Comparison of ENCODE assay signal across 19 cellular contexts in the genomic region with DNA sequence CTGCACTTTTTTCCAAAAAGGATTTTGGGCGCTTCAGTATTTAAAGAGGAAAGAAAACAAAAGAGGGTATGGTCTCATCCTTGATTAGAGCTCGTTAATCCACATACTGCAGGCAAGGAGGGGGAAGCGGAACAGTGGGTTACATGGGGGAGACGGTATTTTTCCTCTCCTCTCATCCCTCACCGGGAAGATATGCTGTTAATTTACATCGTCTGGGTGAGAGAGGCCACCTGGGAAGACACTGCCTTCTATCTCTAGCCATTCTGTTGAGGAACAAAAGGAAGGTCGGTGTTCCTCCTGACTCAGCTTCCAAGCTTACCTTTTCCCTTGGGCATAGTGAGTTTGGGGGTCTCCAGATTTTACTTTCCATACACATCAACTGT. TPM values are rescaled to one million over a fixed set of nuclear protein-coding genes. Genes with fewer than 3 reads are reported as not detected.
DNase-seq lines count a peak whose midpoint lies in the region; ATAC-seq and TF ChIP-seq lines count a peak whose summit lies in the region.
"Had no signal": no experiment of that assay in that cellular context is flagged by ENCODE, and none has a peak within 500 bp of the region (broad histone marks: within the 10 kb centered on the region; RNA-seq: fewer than 3 reads in every experiment).

No MANE protein-coding gene starts in this region.

- TF ChIP-seq POLR2A in esophagus squamous epithelium (IDR thresholded peaks at IDR 0.05) = no peak

- H3K27ac Mint-ChIP-seq in MCF 10A (ENCODE audit: low read depth, unreplicated experiment) = peak overlapping the region; percentile 28
- H3K27ac Mint-ChIP-seq: CD4-positive, CD25-positive, alpha-beta regulatory T cell had no signal

- H3K27ac ChIP-seq in mammary epithelial cell (ENCODE audit: insufficient read depth, low read depth, low read length) (no peak overlapping the region), esophagus squamous epithelium (peak overlapping the region in 3 of 4 donors; percentile 70 to 93 (median 90)), psoas muscle (peak overlapping the region; percentile 27)

- no peak overlapping the region for H2AFZ ChIP-seq in mammary epithelial cell (ENCODE audit: low read depth, low read length)

- H3K9ac ChIP-seq in mammary epithelial cell (ENCODE audit: insufficient read depth, low read length) = no peak overlapping the region

- CTCF ChIA-PET in MCF 10A (lab: Yijun Ruan, JAX) = interaction anchor here (0.6 to 1.9 kb wide), 7 partner anchors 38 to 595 kb away, joined by 3 to 10 read pairs (median 3); a partner anchor contains a TSS
- CTCF ChIA-PET in mammary epithelial cell (lab: Charles Lee; ENCODE audit: low non-redundant PET) = no interaction called here

- BruUV-seq in MCF 10A (replicated peaks; lab: Mats Ljungman, UMichigan) (no TSS peak), mammary epithelial cell (replicated peaks; lab: Mats Ljungman, UMichigan) (no TSS peak)

- no peak overlapping the region for H3K4me3 Mint-ChIP-seq in MCF 10A (ENCODE audit: unreplicated experiment)
- H3K4me3 Mint-ChIP-seq in activated T-cell treated with anti-CD3 and anti-CD28 coated beads, Interleukin-2, amount 50 U/mL, for 4 hours = no peak overlapping the region
- H3K4me3 Mint-ChIP-seq: CD4-positive, CD25-positive, alpha-beta regulatory T cell had no signal

- no peak for ATAC-seq in psoas muscle
- no peak for ATAC-seq in activated T-cell treated with anti-CD3 and anti-CD28 coated beads, Interleukin-2, amount 50 U/mL, for 4 hours
- ATAC-seq in HG03565 (IDR thresholded peaks at IDR 0.05; ENCODE audit: unreplicated experiment) = no peak

- H3K9me3 Mint-ChIP-seq in MCF 10A (ENCODE audit: unreplicated experiment) = no peaks in the 10 kb centered on the region
- no peaks in the 10 kb centered on the region for H3K9me3 Mint-ChIP-seq in activated T-cell treated with anti-CD3 and anti-CD28 coated beads, Interleukin-2, amount 50 U/mL, for 4 hours
- H3K9me3 Mint-ChIP-seq: CD4-positive, CD25-positive, alpha-beta regulatory T cell had no signal

- POLR2A ChIA-PET in MCF 10A (lab: Yijun Ruan, JAX) = interaction anchor here (0.6 to 1.2 kb wide), 3 partner anchors 22 to 317 kb away, joined by 3 to 4 read pairs (median 4); no protein-coding TSS in a partner anchor

- no peaks in the 10 kb centered on the region for H3K79me2 ChIP-seq in mammary epithelial cell (ENCODE audit: insufficient read depth, low read length)

- dilution Hi-C loops in mammary epithelial cell (cut with HindIII; ENCODE audit: low sequenced_read_pairs) = loop anchor here (5.0 kb wide), 2 partner anchors 51 to 111 kb away; a partner anchor contains a TSS

- intact Hi-C loops in MCF 10A (cut with micrococcal nuclease) = no loop called here
- intact Hi-C loops in mammary epithelial cell (cut with micrococcal nuclease) = no loop called here
- intact Hi-C loops in esophagus squamous epithelium (cut with DNase I) = loop anchor here (10.0 kb wide), 1 partner anchor 179 kb away; a partner anchor contains a TSS
- intact Hi-C loops in psoas muscle (cut with DNase I) = no loop called here

- DNase-seq in MCF 10A (ENCODE audit: unreplicated experiment) = no peak
- DNase-seq in mammary epithelial cell = no peak
- DNase-seq in esophagus squamous epithelium (lab: John Stamatoyannopoulos, UW) = no peak
- DNase-seq in psoas muscle = no peak
- no peak for DNase-seq in NCI-H446 treated with DMSO at 0.1 percent for 48 hours (lab: John Stamatoyannopoulos, UW)
- DNase-seq in activated T-cell treated with anti-CD3 and anti-CD28 coated beads, Interleukin-2, amount 50 U/mL, for 4 hours = no peak
- DNase-seq in kidney glomerular epithelial cell (lab: John Stamatoyannopoulos, UW) = no peak
- DNase-seq: BE2C; CD4-positive, CD25-positive, alpha-beta regulatory T cell; COR-L47; KBM-7; MV-4-11; NCI-H1694 treated with DMSO at 0.1 percent for 48 hours; NCI-H2107; NCI-H510A treated with DMSO at 0.1 percent for 48 hours; NCI-H774; SHP77 had no signal

- no peak for TF ChIP-seq CTCF in MCF 10A (IDR thresholded peaks at IDR 0.05; ENCODE audit: unreplicated experiment)
- no peak for TF ChIP-seq CTCF in mammary epithelial cell (conservative IDR thresholded peaks at IDR 0.05 in 1 of 2, IDR thresholded peaks at IDR 0.05 in 1 of 2; ENCODE audit: extremely low read depth in 1 of 2, insufficient read depth in 1 of 2, low read depth in 1 of 2, low read length in 2 of 2)
- TF ChIP-seq CTCF in esophagus squamous epithelium (IDR thresholded peaks at IDR 0.05) = no peak
- TF ChIP-seq CTCF in psoas muscle (IDR thresholded peaks at IDR 0.05) = no peak

- peaks cover 15% of the 10 kb centered on the region for H3K4me1 Mint-ChIP-seq in MCF 10A (ENCODE audit: insufficient read depth, unreplicated experiment)
- H3K4me1 Mint-ChIP-seq in activated T-cell treated with anti-CD3 and anti-CD28 coated beads, Interleukin-2, amount 50 U/mL, for 4 hours (ENCODE audit: low read depth) = no peaks in the 10 kb centered on the region

- no peak overlapping the region for H3K4me3 ChIP-seq in mammary epithelial cell (replicated peaks in 1 of 3; ENCODE audit: insufficient read depth in 1 of 3, low read depth in 2 of 3, low read length in 3 of 3)
- no peak overlapping the region for H3K4me3 ChIP-seq in esophagus squamous epithelium
- no peak overlapping the region for H3K4me3 ChIP-seq in psoas muscle
- H3K4me3 ChIP-seq: HAP-1 had no signal

- H3K36me3 ChIP-seq in mammary epithelial cell (ENCODE audit: insufficient read depth, low read length) (no peaks in the 10 kb centered on the region), esophagus squamous epithelium (peaks cover 0 to 46% (median 3%) of the 10 kb centered on the region in 3 donors), psoas muscle (ENCODE audit: insufficient read depth in 1 of 2, low read depth in 1 of 2) (peaks cover 0 to 55% of the 10 kb centered on the region in 2 donors)
- H3K36me3 ChIP-seq: BE2C, HAP-1 had no signal

- no peaks in the 10 kb centered on the region for H3K27me3 Mint-ChIP-seq in MCF 10A (ENCODE audit: insufficient read depth, unreplicated experiment)
- peaks cover 17% of the 10 kb centered on the region for H3K27me3 Mint-ChIP-seq in activated T-cell treated with anti-CD3 and anti-CD28 coated beads, Interleukin-2, amount 50 U/mL, for 4 hours (ENCODE audit: low read depth)

- no peaks in the 10 kb centered on the region for H4K20me1 ChIP-seq in mammary epithelial cell (ENCODE audit: insufficient read depth, low read length)

- H3K27me3 ChIP-seq in mammary epithelial cell (ENCODE audit: insufficient read depth, low read length) (no peaks in the 10 kb centered on the region), esophagus squamous epithelium (peaks cover 0 to 7% (median 0%) of the 10 kb centered on the region in 4 donors), psoas muscle (ENCODE audit: insufficient read depth in 3 of 3, low read length in 2 of 3) (no peaks in the 10 kb centered on the region)
- H3K27me3 ChIP-seq: BE2C had no signal

- WGBS in mammary epithelial cell (ENCODE audit: low coverage, missing lambda C conversion rate) = 90% methylated on average over 7 of the region's 7 CpGs
- 64 to 79% methylated on average over 7 of the region's 7 CpGs for WGBS in esophagus squamous epithelium, 2 donors
- WGBS in psoas muscle, 3 donors = 81 to 85% (median 83%) methylated on average over 7 of the region's 7 CpGs

- peaks cover 21% of the 10 kb centered on the region for H3K36me3 Mint-ChIP-seq in MCF 10A (ENCODE audit: insufficient read depth, unreplicated experiment)
- H3K36me3 Mint-ChIP-seq in activated T-cell treated with anti-CD3 and anti-CD28 coated beads, Interleukin-2, amount 50 U/mL, for 4 hours (ENCODE audit: insufficient read depth) = peaks cover 7% of the 10 kb centered on the region

- H3K4me1 ChIP-seq in mammary epithelial cell (ENCODE audit: insufficient read depth, low read length) (peaks cover 10% of the 10 kb centered on the region), esophagus squamous epithelium (peaks cover 27 to 100% (median 56%) of the 10 kb centered on the region in 3 donors), psoas muscle (no peaks in the 10 kb centered on the region)
- H3K4me1 ChIP-seq: BE2C, HAP-1 had no signal

- in situ Hi-C loops in mammary epithelial cell (cut with MboI; ENCODE audit: low sequenced_read_pairs in 2 of 2) = loop anchor here (10.0 to 25.0 kb wide), 3 partner anchors 99 to 371 kb away; no protein-coding TSS in a partner anchor

- no peak overlapping the region for H3K4me2 ChIP-seq in mammary epithelial cell (ENCODE audit: insufficient read depth, low read depth, low read length)

- no peaks in the 10 kb centered on the region for H3K9me3 ChIP-seq in mammary epithelial cell (replicated peaks; ENCODE audit: insufficient read depth, low read length)
- no peaks in the 10 kb centered on the region for H3K9me3 ChIP-seq in esophagus squamous epithelium
- H3K9me3 ChIP-seq in psoas muscle = no peaks in the 10 kb centered on the region
- H3K9me3 ChIP-seq: BE2C, HAP-1 had no signal

RNA-seq across cellular contexts. Expression of a gene that starts 52.3 kb away (rescaled TPM):
- total RNA-seq in MCF 10A (2022) (8.8 and 12.8 TPM in 2 replicates), mammary epithelial cell (10 to 100 TPM; 16.5 to 41.8 TPM), esophagus squamous epithelium (100 to 1,000 TPM; 121 to 235 (median 164) TPM), psoas muscle (100 to 1,000 TPM; 126 to 342 (median 215) TPM)
- polyA plus RNA-seq in mammary epithelial cell (23.9 TPM), psoas muscle (100 to 1,000 TPM in 2 of 3 donors, 10 to 100 TPM in 1; 61.4 to 321 (median 196) TPM)
- 33.9 TPM for polyA minus RNA-seq in mammary epithelial cell
- total RNA-seq in activated T-cell treated with anti-CD3 and anti-CD28 coated beads, Interleukin-2, amount 50 U/mL, for 4 hours = 10 to 100 TPM in 1 of 3 donors, 1 to 10 TPM in 2; 7.3 to 11.4 (median 9.8) TPM
